1 cellular context compared by ENCODE assay signal in genomic region chr6:74114428-74114827, GRCh38.
TF ChIP-seq lines count a peak whose summit lies in the region.

No MANE protein-coding gene starts in this region.

TF ChIP-seq in GM12878, 131 proteins besides CTCF, POLR2A, EP300 and RAD21 (continued from another document):
- TF ChIP-seq MTA3 (IDR thresholded peaks at IDR 0.05; ENCODE audit: borderline replicate concordance, low read length) = no peak
- TF ChIP-seq BCLAF1 (IDR thresholded peaks at IDR 0.05) = no peak
- no peak for TF ChIP-seq KDM1A (IDR thresholded peaks at IDR 0.05; ENCODE audit: borderline replicate concordance)
- TF ChIP-seq ZNF217 (IDR thresholded peaks at IDR 0.05) = no peak
- TF ChIP-seq BMI1 (IDR thresholded peaks at IDR 0.05; ENCODE audit: borderline replicate concordance) = no peak
- no peak for TF ChIP-seq CBFB (IDR thresholded peaks at IDR 0.05; ENCODE audit: low read depth)
- TF ChIP-seq RUNX3 (IDR thresholded peaks at IDR 0.05; ENCODE audit: low read length) = peak; percentile 39; the same call in 1 of the 2 replicates
- TF ChIP-seq ATF2 (IDR thresholded peaks at IDR 0.05; ENCODE audit: low read length) = no peak
- 0 out of 4 replicates have a peak, but pooled peaks of 1 of the 2 experiments have one; percentile 8 for TF ChIP-seq IKZF2 (IDR thresholded peaks at IDR 0.05)
- no peak for TF ChIP-seq CHD4 (IDR thresholded peaks at IDR 0.05)
